20 cellular contexts compared by ENCODE assay signal in genomic region chr11:57467508-57468157, GRCh38. TPM values are rescaled to one million over a fixed set of nuclear protein-coding genes. Genes with fewer than 3 reads are reported as not detected.
"Had no signal": no experiment of that assay in that cellular context is flagged by ENCODE, and none has a peak within 500 bp of the region (broad histone marks: within the 10 kb centered on the region; RNA-seq: fewer than 3 reads in every experiment).

No MANE protein-coding gene starts in this region.

- H3K27ac Mint-ChIP-seq: activated T-cell treated with anti-CD3 and anti-CD28 coated beads, Interleukin-2, amount 50 U/mL, for 72 hours; progenitor cell of endocrine pancreas; stimulated activated naive CD8-positive, alpha-beta T cell treated with anti-CD3 and anti-CD28 coated beads, Interleukin-15, Interleukin-2, amounts not matched to agents 100 ng/mL and 50 ng/mL, for 24 hours had no signal

- DNase-seq: activated CD4-positive, alpha-beta T cell treated with anti-CD3 and anti-CD28 coated beads, Interleukin-2, amount 50 U/mL, for 1 hour; activated CD4-positive, CD25-positive, alpha-beta regulatory T cell treated with anti-CD3 and anti-CD28 coated beads, Interleukin-2, amount 50 U/mL, for 72 hours; activated effector memory CD4-positive, alpha-beta T cell treated with anti-CD3 and anti-CD28 coated beads, Interleukin-2, amount 50 U/mL, for 16 hours; activated naive CD4-positive, alpha-beta T cell treated with anti-CD3 and anti-CD28 coated beads, Interleukin-2, amount 50 U/mL, for 16 hours; activated T-cell treated with anti-CD3 and anti-CD28 coated beads, Interleukin-2, amount 50 U/mL, for 72 hours; adrenal gland; cerebellar nuclear complex; cortex of kidney; midbrain; nucleus accumbens; stimulated activated CD4-positive, alpha-beta T cell treated with anti-CD3 and anti-CD28 coated beads, Interleukin-2, amount 100 ng/mL, for 24 hours; T1000; trophoblast cell had no signal

- H3K36me3 ChIP-seq: adrenal gland, suprapubic skin, vagina had no signal

- H3K4me1 ChIP-seq: adrenal gland, suprapubic skin, vagina had no signal

- H3K27me3 Mint-ChIP-seq: stimulated activated naive CD8-positive, alpha-beta T cell treated with anti-CD3 and anti-CD28 coated beads, Interleukin-15, Interleukin-2, amounts not matched to agents 100 ng/mL and 50 ng/mL, for 24 hours had no signal

- H3K9me3 ChIP-seq: adrenal gland, suprapubic skin, vagina had no signal

- H3K27ac ChIP-seq: adrenal gland, suprapubic skin, vagina had no signal

- H3K9me3 Mint-ChIP-seq: activated T-cell treated with anti-CD3 and anti-CD28 coated beads, Interleukin-2, amount 50 U/mL, for 72 hours; nephron; stimulated activated naive CD8-positive, alpha-beta T cell treated with anti-CD3 and anti-CD28 coated beads, Interleukin-15, Interleukin-2, amounts not matched to agents 100 ng/mL and 50 ng/mL, for 24 hours had no signal

- H3K4me3 Mint-ChIP-seq: activated T-cell treated with anti-CD3 and anti-CD28 coated beads, Interleukin-2, amount 50 U/mL, for 72 hours; nephron; stimulated activated naive CD8-positive, alpha-beta T cell treated with anti-CD3 and anti-CD28 coated beads, Interleukin-15, Interleukin-2, amounts not matched to agents 100 ng/mL and 50 ng/mL, for 24 hours had no signal

- ATAC-seq: activated T-cell treated with anti-CD3 and anti-CD28 coated beads, Interleukin-2, amount 50 U/mL, for 72 hours had no signal

- H3K4me3 ChIP-seq: adrenal gland, lung, suprapubic skin, vagina had no signal

- H3K27me3 ChIP-seq: adrenal gland, suprapubic skin, vagina had no signal

RNA-seq across cellular contexts. Expression of gene RTN4RL2, which starts 7.3 kb away (rescaled TPM):
- total RNA-seq: bronchial epithelial cell had no signal
